14 cellular contexts compared by ENCODE assay signal in the genomic region with DNA sequence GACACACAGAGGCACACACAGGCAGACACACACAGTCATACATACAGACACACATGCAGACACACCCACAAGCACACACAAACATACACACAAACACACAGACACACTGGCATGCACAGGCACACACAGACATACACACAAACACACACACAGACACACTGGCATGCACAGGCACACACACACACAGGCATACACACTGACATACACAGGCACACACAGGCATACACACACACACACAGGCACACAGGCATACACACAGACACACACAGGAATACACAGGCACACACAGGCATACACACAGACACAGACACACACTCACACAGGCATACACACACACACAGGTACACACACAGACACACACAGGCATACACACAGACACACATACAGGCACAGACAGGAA.
A peak's percentile ranks its signal among the peaks of the same experiment; 100 is the strongest.
DNase-seq lines count a peak whose midpoint lies in the region; ATAC-seq, FAIRE-seq and TF ChIP-seq lines count a peak whose summit lies in the region.
"Had no signal": no experiment of that assay in that cellular context is flagged by ENCODE, and none has a peak within 500 bp of the region (broad histone marks: within the 10 kb centered on the region; RNA-seq: fewer than 3 reads in every experiment).

No MANE protein-coding gene starts in this region.

- ATAC-seq in activated CD4-positive, CD25-positive, alpha-beta regulatory T cell treated with anti-CD3 and anti-CD28 coated beads, Interleukin-2, amount 50 U/mL, for 24 hours, result no peak

- H3K9me3 ChIP-seq in trophoblast cell (ENCODE audit: insufficient read depth, low read depth, low read length), result peaks cover 2% of the 10 kb centered on the region

- H3K79me1 ChIP-seq in trophoblast cell (ENCODE audit: low read length), result no peaks in the 10 kb centered on the region

- H3K4ac ChIP-seq in trophoblast cell (ENCODE audit: low read depth, low read length), result no peak overlapping the region

- no peak overlapping the region for H4K8ac ChIP-seq in trophoblast cell (ENCODE audit: low read depth, low read length)

- no peak overlapping the region for H3K9ac ChIP-seq in trophoblast cell (ENCODE audit: low read length)
- H3K9ac ChIP-seq: BLaER1 treated with 17β-estradiol and CSF1 and Interleukin-3, amounts not matched to agents 10 nM and 100 nM had no signal

- H4K12ac ChIP-seq in trophoblast cell (ENCODE audit: low read depth, low read length), result no peak overlapping the region

- H3K79me2 ChIP-seq in trophoblast cell (ENCODE audit: control insufficient read depth, insufficient read depth, low read length, poor library complexity), result no peaks in the 10 kb centered on the region

- H3K14ac ChIP-seq in trophoblast cell (ENCODE audit: low read length), result no peak overlapping the region

- H2BK120ac ChIP-seq in trophoblast cell (ENCODE audit: insufficient read depth, low read length, poor library complexity), result no peak overlapping the region

- no peak overlapping the region for H3K27ac ChIP-seq in trophoblast cell (ENCODE audit: low read depth, low read length)
- H3K27ac ChIP-seq: BLaER1 treated with 17β-estradiol and CSF1 and Interleukin-3, amounts not matched to agents 10 nM and 100 nM had no signal

- no peaks in the 10 kb centered on the region for H3K36me3 ChIP-seq in bronchial epithelial cell (ENCODE audit: control insufficient read depth, insufficient read depth, low read length)
- no peaks in the 10 kb centered on the region for H3K36me3 ChIP-seq in trophoblast cell (ENCODE audit: control insufficient read depth in 1 of 2, insufficient read depth in 2 of 2, low read length in 2 of 2)
- H3K36me3 ChIP-seq: BLaER1 treated with 17β-estradiol and CSF1 and Interleukin-3, amounts not matched to agents 10 nM and 100 nM had no signal

- H3K4me1 ChIP-seq in trophoblast cell (ENCODE audit: control insufficient read depth in 1 of 2, insufficient read depth in 2 of 2, low read length in 2 of 2), result no peaks in the 10 kb centered on the region
- H3K4me1 ChIP-seq: BLaER1 treated with 17β-estradiol and CSF1 and Interleukin-3, amounts not matched to agents 10 nM and 100 nM had no signal

- no peak for TF ChIP-seq POLR2A in GM12892 (IDR thresholded peaks at IDR 0.05; ENCODE audit: low read depth, low read length)

- H3K18ac ChIP-seq in trophoblast cell (ENCODE audit: low read length), result no peak overlapping the region

- H2BK5ac ChIP-seq in trophoblast cell (ENCODE audit: low read depth, low read length, poor library complexity), result no peak overlapping the region

- DNase-seq in GM12892 (ENCODE audit: insufficient read length) (no peak), HTR-8/SVneo (ENCODE audit: insufficient read length, low spot score) (no peak), bronchial epithelial cell (ENCODE audit: low read depth) (no peak), trophoblast cell (no peak), DMS53 (lab: John Stamatoyannopoulos, UW) (no peak), anterior cingulate cortex (lab: John Stamatoyannopoulos, UW) (no peak)
- DNase-seq: ACHN; CD4-positive, CD25-positive, alpha-beta regulatory T cell; DMS79; H7; Kasumi-1; KBM-7 had no signal

- H3K23ac ChIP-seq in trophoblast cell (ENCODE audit: low read length), result peak overlapping the region; percentile 14

- no peak overlapping the region for H3K4me2 ChIP-seq in trophoblast cell (ENCODE audit: low read length)
- H3K4me2 ChIP-seq: BLaER1 treated with 17β-estradiol and CSF1 and Interleukin-3, amounts not matched to agents 10 nM and 100 nM had no signal

- FAIRE-seq in GM12892 (lab: Jason Lieb, UNC) (peak; percentile 40), HTR-8/SVneo (lab: Jason Lieb, UNC) (peak; percentile 97), bronchial epithelial cell (lab: Jason Lieb, UNC) (peak; percentile 93)

- no peak overlapping the region for H2AK5ac ChIP-seq in trophoblast cell (ENCODE audit: low read length)

- no peak for TF ChIP-seq CTCF in bronchial epithelial cell (IDR thresholded peaks at IDR 0.05; ENCODE audit: insufficient read depth, low read length, severe bottlenecking)

- no peaks in the 10 kb centered on the region for H3K27me3 ChIP-seq in bronchial epithelial cell (ENCODE audit: control insufficient read depth, insufficient read depth, low read length)
- no peaks in the 10 kb centered on the region for H3K27me3 ChIP-seq in trophoblast cell (ENCODE audit: insufficient read depth, low read length)
- H3K27me3 ChIP-seq: BLaER1 treated with 17β-estradiol and CSF1 and Interleukin-3, amounts not matched to agents 10 nM and 100 nM had no signal

- no peak overlapping the region for H4K91ac ChIP-seq in trophoblast cell (ENCODE audit: low read depth, low read length)

- no peak overlapping the region for H3K4me3 ChIP-seq in bronchial epithelial cell (ENCODE audit: low read depth, low read length)
- H3K4me3 ChIP-seq in trophoblast cell (ENCODE audit: low read depth, low read length), result peak overlapping the region; percentile 4
- H3K4me3 ChIP-seq: BLaER1 treated with 17β-estradiol and CSF1 and Interleukin-3, amounts not matched to agents 10 nM and 100 nM had no signal

- H2BK12ac ChIP-seq in trophoblast cell (ENCODE audit: low read length), result no peak overlapping the region

- no peak overlapping the region for H2AFZ ChIP-seq in trophoblast cell (ENCODE audit: insufficient read depth, low read length, poor library complexity)
